In the genomic region with DNA sequence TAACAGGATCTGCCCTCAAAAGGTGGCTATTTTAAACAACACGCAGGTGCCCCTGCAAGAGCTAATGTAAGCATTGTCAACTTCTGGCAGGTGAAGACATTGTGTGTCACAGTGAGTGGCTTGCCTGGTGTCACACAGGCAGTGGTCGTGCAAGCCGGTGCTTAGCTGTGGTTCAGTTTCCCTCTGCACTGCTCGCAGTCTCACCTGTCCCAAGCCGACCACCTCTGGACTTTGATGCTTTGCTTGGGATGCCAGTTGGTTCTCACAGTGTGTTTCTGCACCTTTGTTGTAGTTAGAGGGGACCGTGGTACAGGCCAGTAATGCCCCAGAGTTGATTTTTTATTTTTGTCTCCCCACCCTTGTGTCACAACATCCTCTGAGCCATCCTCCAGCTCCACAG, we compare ENCODE assay signal across 1 cellular context.
TF ChIP-seq lines count a peak whose summit lies in the region.

No MANE protein-coding gene starts in this region.

TF ChIP-seq in GM23338, 12 proteins besides CTCF, POLR2A, EP300 and RAD21 (continued from another document):
- TF ChIP-seq, protein P1, sequence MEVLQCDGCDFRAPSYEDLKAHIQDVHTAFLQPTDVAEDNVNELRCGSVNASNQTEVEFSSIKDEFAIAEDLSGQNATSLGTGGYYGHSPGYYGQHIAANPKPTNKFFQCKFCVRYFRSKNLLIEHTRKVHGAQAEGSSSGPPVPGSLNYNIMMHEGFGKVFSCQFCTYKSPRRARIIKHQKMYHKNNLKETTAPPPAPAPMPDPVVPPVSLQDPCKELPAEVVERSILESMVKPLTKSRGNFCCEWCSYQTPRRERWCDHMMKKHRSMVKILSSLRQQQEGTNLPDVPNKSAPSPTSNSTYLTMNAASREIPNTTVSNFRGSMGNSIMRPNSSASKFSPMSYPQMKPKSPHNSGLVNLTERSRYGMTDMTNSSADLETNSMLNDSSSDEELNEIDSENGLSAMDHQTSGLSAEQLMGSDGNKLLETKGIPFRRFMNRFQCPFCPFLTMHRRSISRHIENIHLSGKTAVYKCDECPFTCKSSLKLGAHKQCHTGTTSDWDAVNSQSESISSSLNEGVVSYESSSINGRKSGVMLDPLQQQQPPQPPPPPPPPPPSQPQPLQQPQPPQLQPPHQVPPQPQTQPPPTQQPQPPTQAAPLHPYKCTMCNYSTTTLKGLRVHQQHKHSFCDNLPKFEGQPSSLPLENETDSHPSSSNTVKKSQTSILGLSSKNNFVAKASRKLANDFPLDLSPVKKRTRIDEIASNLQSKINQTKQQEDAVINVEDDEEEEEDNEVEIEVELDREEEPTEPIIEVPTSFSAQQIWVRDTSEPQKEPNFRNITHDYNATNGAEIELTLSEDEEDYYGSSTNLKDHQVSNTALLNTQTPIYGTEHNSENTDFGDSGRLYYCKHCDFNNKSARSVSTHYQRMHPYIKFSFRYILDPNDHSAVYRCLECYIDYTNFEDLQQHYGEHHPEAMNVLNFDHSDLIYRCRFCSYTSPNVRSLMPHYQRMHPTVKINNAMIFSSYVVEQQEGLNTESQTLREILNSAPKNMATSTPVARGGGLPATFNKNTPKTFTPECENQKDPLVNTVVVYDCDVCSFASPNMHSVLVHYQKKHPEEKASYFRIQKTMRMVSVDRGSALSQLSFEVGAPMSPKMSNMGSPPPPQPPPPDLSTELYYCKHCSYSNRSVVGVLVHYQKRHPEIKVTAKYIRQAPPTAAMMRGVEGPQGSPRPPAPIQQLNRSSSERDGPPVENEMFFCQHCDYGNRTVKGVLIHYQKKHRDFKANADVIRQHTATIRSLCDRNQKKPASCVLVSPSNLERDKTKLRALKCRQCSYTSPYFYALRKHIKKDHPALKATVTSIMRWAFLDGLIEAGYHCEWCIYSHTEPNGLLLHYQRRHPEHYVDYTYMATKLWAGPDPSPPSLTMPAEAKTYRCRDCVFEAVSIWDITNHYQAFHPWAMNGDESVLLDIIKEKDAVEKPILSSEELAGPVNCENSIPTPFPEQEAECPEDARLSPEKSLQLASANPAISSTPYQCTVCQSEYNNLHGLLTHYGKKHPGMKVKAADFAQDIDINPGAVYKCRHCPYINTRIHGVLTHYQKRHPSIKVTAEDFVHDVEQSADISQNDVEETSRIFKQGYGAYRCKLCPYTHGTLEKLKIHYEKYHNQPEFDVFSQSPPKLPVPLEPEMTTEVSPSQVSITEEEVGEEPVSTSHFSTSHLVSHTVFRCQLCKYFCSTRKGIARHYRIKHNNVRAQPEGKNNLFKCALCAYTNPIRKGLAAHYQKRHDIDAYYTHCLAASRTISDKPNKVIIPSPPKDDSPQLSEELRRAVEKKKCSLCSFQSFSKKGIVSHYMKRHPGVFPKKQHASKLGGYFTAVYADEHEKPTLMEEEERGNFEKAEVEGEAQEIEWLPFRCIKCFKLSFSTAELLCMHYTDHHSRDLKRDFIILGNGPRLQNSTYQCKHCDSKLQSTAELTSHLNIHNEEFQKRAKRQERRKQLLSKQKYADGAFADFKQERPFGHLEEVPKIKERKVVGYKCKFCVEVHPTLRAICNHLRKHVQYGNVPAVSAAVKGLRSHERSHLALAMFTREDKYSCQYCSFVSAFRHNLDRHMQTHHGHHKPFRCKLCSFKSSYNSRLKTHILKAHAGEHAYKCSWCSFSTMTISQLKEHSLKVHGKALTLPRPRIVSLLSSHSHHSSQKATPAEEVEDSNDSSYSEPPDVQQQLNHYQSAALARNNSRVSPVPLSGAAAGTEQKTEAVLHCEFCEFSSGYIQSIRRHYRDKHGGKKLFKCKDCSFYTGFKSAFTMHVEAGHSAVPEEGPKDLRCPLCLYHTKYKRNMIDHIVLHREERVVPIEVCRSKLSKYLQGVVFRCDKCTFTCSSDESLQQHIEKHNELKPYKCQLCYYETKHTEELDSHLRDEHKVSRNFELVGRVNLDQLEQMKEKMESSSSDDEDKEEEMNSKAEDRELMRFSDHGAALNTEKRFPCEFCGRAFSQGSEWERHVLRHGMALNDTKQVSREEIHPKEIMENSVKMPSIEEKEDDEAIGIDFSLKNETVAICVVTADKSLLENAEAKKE (CRISPR knock-in tag; IDR thresholded peaks at IDR 0.05): no peak
- TF ChIP-seq POLR2AphosphoS5 (IDR thresholded peaks at IDR 0.05; ENCODE audit: low read depth) (no peak), ZNF114 (CRISPR knock-in tag; IDR thresholded peaks at IDR 0.05) (no peak), NANOG (IDR thresholded peaks at IDR 0.05; ENCODE audit: borderline replicate concordance) (no peak)
- TF ChIP-seq, protein P2, sequence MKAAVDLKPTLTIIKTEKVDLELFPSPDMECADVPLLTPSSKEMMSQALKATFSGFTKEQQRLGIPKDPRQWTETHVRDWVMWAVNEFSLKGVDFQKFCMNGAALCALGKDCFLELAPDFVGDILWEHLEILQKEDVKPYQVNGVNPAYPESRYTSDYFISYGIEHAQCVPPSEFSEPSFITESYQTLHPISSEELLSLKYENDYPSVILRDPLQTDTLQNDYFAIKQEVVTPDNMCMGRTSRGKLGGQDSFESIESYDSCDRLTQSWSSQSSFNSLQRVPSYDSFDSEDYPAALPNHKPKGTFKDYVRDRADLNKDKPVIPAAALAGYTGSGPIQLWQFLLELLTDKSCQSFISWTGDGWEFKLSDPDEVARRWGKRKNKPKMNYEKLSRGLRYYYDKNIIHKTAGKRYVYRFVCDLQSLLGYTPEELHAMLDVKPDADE (IDR thresholded peaks at IDR 0.05): no peak
